In genomic region chr12:109270494-109270893, GRCh38 we compare ENCODE assay signal across 38 cellular contexts. TPM values are rescaled to one million over a fixed set of nuclear protein-coding genes. Genes with fewer than 3 reads are reported as not detected.
"Had no signal": no experiment of that assay in that cellular context is flagged by ENCODE, and none has a peak within 500 bp of the region (broad histone marks: within the 10 kb centered on the region; RNA-seq: fewer than 3 reads in every experiment).

No MANE protein-coding gene starts in this region.

- H3K4me3 ChIP-seq: MG63 had no signal

- H3K9me3 ChIP-seq: MG63 had no signal

- H3K27me3 ChIP-seq: MG63 had no signal

- DNase-seq: Karpas-422, Kasumi-1, MG63, MM.1S, MV-4-11, NCI-H1048, NCI-H1092, NCI-H1092 treated with DMSO at 0.1 percent for 48 hours, NCI-H1105, NCI-H1105 treated with DMSO at 0.1 percent for 48 hours, NCI-H1417, NCI-H1417 treated with DMSO at 0.1 percent for 48 hours, NCI-H1436, NCI-H1436 treated with DMSO at 0.1 percent for 48 hours, NCI-H146, NCI-H1694, NCI-H1694 treated with DMSO at 0.1 percent for 48 hours, NCI-H187, NCI-H187 treated with DMSO at 0.1 percent for 48 hours, NCI-H1930, NCI-H2029, NCI-H2029 treated with DMSO at 0.1 percent for 48 hours, NCI-H2081, NCI-H2081 treated with DMSO at 0.1 percent for 48 hours, NCI-H2107, NCI-H2171, NCI-H2171 treated with DMSO at 0.1 percent for 48 hours, NCI-H2227 treated with DMSO at 0.1 percent for 48 hours, NCI-H226, NCI-H345, NCI-H446, NCI-H446 treated with DMSO at 0.1 percent for 48 hours, NCI-H510A, NCI-H510A treated with DMSO at 0.1 percent for 48 hours had no signal

- H3K36me3 ChIP-seq: MG63 had no signal

RNA-seq across cellular contexts. Expression of gene FOXN4, which starts 38.6 kb away (rescaled TPM):
- total RNA-seq: LHCN-M2, M059J, MCF 10A, NCI-H460 had no signal
